38 cellular contexts compared by ENCODE assay signal in genomic region chr4:109231331-109231730, GRCh38.
"Had no signal": no experiment of that assay in that cellular context is flagged by ENCODE, and none has a peak within 500 bp of the region (broad histone marks: within the 10 kb centered on the region; RNA-seq: fewer than 3 reads in every experiment).

No MANE protein-coding gene starts in this region.

- H3K4me1 Mint-ChIP-seq: activated B cell treated with CpG ODN at 0.5 μM for 24 hours; activated CD4-positive, alpha-beta memory T cell treated with anti-CD3 and anti-CD28 coated beads, Interleukin-2, amount 10 ng/mL, durations not matched to agents 7 days and 5 days; activated naive CD8-positive, alpha-beta T cell treated with anti-CD3 and anti-CD28 coated beads for 36 hours; activated T-helper 17 cell treated with anti-CD3 and anti-CD28 coated beads, Interleukin-2, amount 50 U/mL, for 72 hours had no signal

- DNase-seq: activated B cell treated with CpG ODN at 0.5 μM for 24 hours; activated CD4-positive, alpha-beta memory T cell treated with anti-CD3 and anti-CD28 coated beads, Interleukin-2, amount 10 ng/mL, durations not matched to agents 7 days and 5 days; activated CD4-positive, alpha-beta T cell treated with anti-CD3 and anti-CD28 coated beads for 4 hours; activated CD4-positive, alpha-beta T cell treated with anti-CD3 and anti-CD28 coated beads, Interleukin-2, amount 50 U/mL, for 1 hour; activated CD4-positive, CD25-positive, alpha-beta regulatory T cell treated with anti-CD3 and anti-CD28 coated beads, Interleukin-2, amount 50 U/mL, for 72 hours; activated CD8-positive, alpha-beta memory T cell treated with anti-CD3 and anti-CD28 coated beads for 24 hours; activated effector memory CD4-positive, alpha-beta T cell treated with anti-CD3 and anti-CD28 coated beads, Interleukin-2, amount 50 U/mL, for 16 hours; activated naive CD4-positive, alpha-beta T cell; activated naive CD4-positive, alpha-beta T cell treated with anti-CD3 and anti-CD28 coated beads, Interleukin-2, amount 50 U/mL, for 16 hours; activated naive CD8-positive, alpha-beta T cell treated with anti-CD3 and anti-CD28 coated beads for 36 hours; activated T-cell treated with anti-CD3 and anti-CD28 coated beads, Interleukin-2, amount 50 U/mL, for 1 hour; activated T-cell treated with anti-CD3 and anti-CD28 coated beads, Interleukin-2, amount 50 U/mL, for 72 hours; amniotic stem cell; aorta; brain microvascular endothelial cell; central memory CD4-positive, alpha-beta T cell; Karpas-422; KBM-7; MG63; NCI-H1048; NCI-H1105 treated with DMSO at 0.1 percent for 48 hours; NCI-H1436; NCI-H1694; NCI-H1930; NCI-H2081 treated with DMSO at 0.1 percent for 48 hours; NCI-H226; NCI-H446 treated with DMSO at 0.1 percent for 48 hours; NCI-H524; NCI-H69; NCI-H82; PC-3; Peyer's patch; RPMI8226; SHP77 treated with DMSO at 0.1 percent for 48 hours; T1000 had no signal

- H3K27ac Mint-ChIP-seq: activated B cell treated with CpG ODN at 0.5 μM for 24 hours; activated CD4-positive, alpha-beta memory T cell treated with anti-CD3 and anti-CD28 coated beads, Interleukin-2, amount 10 ng/mL, durations not matched to agents 7 days and 5 days; activated naive CD8-positive, alpha-beta T cell treated with anti-CD3 and anti-CD28 coated beads for 36 hours; activated T-cell treated with anti-CD3 and anti-CD28 coated beads, Interleukin-2, amount 50 U/mL, for 72 hours; activated T-helper 17 cell treated with anti-CD3 and anti-CD28 coated beads, Interleukin-2, amount 50 U/mL, for 72 hours had no signal

- H3K9me3 Mint-ChIP-seq: activated CD4-positive, alpha-beta memory T cell treated with anti-CD3 and anti-CD28 coated beads, Interleukin-2, amount 10 ng/mL, durations not matched to agents 7 days and 5 days had no signal

- H3K27me3 Mint-ChIP-seq: activated B cell treated with CpG ODN at 0.5 μM for 24 hours; activated naive CD8-positive, alpha-beta T cell treated with anti-CD3 and anti-CD28 coated beads for 36 hours had no signal

- H3K9me3 ChIP-seq: MG63, Peyer's patch had no signal

- H3K4me3 Mint-ChIP-seq: activated B cell treated with CpG ODN at 0.5 μM for 24 hours; activated CD4-positive, alpha-beta memory T cell treated with anti-CD3 and anti-CD28 coated beads, Interleukin-2, amount 10 ng/mL, durations not matched to agents 7 days and 5 days; activated naive CD8-positive, alpha-beta T cell treated with anti-CD3 and anti-CD28 coated beads for 36 hours; activated T-cell treated with anti-CD3 and anti-CD28 coated beads, Interleukin-2, amount 50 U/mL, for 72 hours; activated T-helper 17 cell treated with anti-CD3 and anti-CD28 coated beads, Interleukin-2, amount 50 U/mL, for 72 hours had no signal

- H3K27ac ChIP-seq: brain microvascular endothelial cell, Peyer's patch, VCaP had no signal

- H3K36me3 ChIP-seq: brain microvascular endothelial cell, MG63, Peyer's patch had no signal

- H3K27me3 ChIP-seq: brain microvascular endothelial cell, MG63, Peyer's patch had no signal

- ATAC-seq: activated T-cell treated with anti-CD3 and anti-CD28 coated beads, Interleukin-2, amount 50 U/mL, for 72 hours; activated T-helper 17 cell treated with anti-CD3 and anti-CD28 coated beads, Interleukin-2, amount 50 U/mL, for 72 hours; PC-3; SK-N-SH treated with all-trans-retinoic acid at 6 μM for 48 hours had no signal

- H3K36me3 Mint-ChIP-seq: activated naive CD8-positive, alpha-beta T cell treated with anti-CD3 and anti-CD28 coated beads for 36 hours had no signal

- H3K4me3 ChIP-seq: MG63, Peyer's patch had no signal

- H3K4me1 ChIP-seq: Peyer's patch had no signal
